Comparison of ENCODE assay signal across 18 cellular contexts in genomic region chr10:21214329-21214728, GRCh38.
DNase-seq lines count a peak whose midpoint lies in the region; ATAC-seq, FAIRE-seq and TF ChIP-seq lines count a peak whose summit lies in the region.
"Had no signal": no experiment of that assay in that cellular context is flagged by ENCODE, and none has a peak within 500 bp of the region (broad histone marks: within the 10 kb centered on the region; RNA-seq: fewer than 3 reads in every experiment).

No MANE protein-coding gene starts in this region.

- no peaks in the 10 kb centered on the region for H3K27me3 ChIP-seq in GM12878 (replicated peaks in 1 of 2; ENCODE audit: control insufficient read depth in 2 of 2, insufficient read depth in 2 of 2, low read length in 1 of 2)
- no peaks in the 10 kb centered on the region for H3K27me3 ChIP-seq in esophagus muscularis mucosa

- TF ChIP-seq CTCF in GM12878 (IDR thresholded peaks at IDR 0.05 in 2 of 3, conservative IDR thresholded peaks at IDR 0.05 in 1 of 3; ENCODE audit: control insufficient read depth in 2 of 3, extremely low read depth in 1 of 3, insufficient read depth in 1 of 3, low read depth in 3 of 3, low read length in 3 of 3) = no peak
- no peak for TF ChIP-seq CTCF in esophagus muscularis mucosa (IDR thresholded peaks at IDR 0.05)

- no peak overlapping the region for H3K4me2 ChIP-seq in GM12878 (ENCODE audit: control insufficient read depth, insufficient read depth)

- H3K79me2 ChIP-seq in GM12878 (ENCODE audit: control insufficient read depth, insufficient read depth, low read length) = no peaks in the 10 kb centered on the region

- no peaks in the 10 kb centered on the region for H3K4me1 ChIP-seq in GM12878 (ENCODE audit: control insufficient read depth, insufficient read depth, low read length)
- no peaks in the 10 kb centered on the region for H3K4me1 ChIP-seq in esophagus muscularis mucosa

- H3K4me3 ChIP-seq in GM12878 = no peak overlapping the region
- no peak overlapping the region for H3K4me3 ChIP-seq in esophagus muscularis mucosa

- no peak for DNase-seq in HTR-8/SVneo (ENCODE audit: insufficient read length, low spot score)
- no peak for DNase-seq in GM12878 (ENCODE audit: low read depth, low spot score)
- DNase-seq in esophagus muscularis mucosa (ENCODE audit: extremely low spot score) = peak; percentile 37
- no peak for DNase-seq in urothelium cell line (ENCODE audit: low spot score)
- DNase-seq in activated T-cell treated with anti-CD3 and anti-CD28 coated beads, Interleukin-2, amount 50 U/mL, for 1 hour = no peak
- no peak for DNase-seq in NCI-H1417 (lab: John Stamatoyannopoulos, UW)
- no peak for DNase-seq in activated naive CD4-positive, alpha-beta T cell (lab: John Stamatoyannopoulos, UW)
- DNase-seq: C1 segment of cervical spinal cord; Calu3; CD4-positive, alpha-beta memory T cell; COR-L47; DMS53; DMS79 treated with DMSO at 0.1 percent for 48 hours; GF-D8; GOT3; H7; HCEC 1CT had no signal

- no TSS peak for BruUV-seq in GM12878 (replicated peaks; lab: Mats Ljungman, UMichigan)

- no peak overlapping the region for H2AFZ ChIP-seq in GM12878 (ENCODE audit: control insufficient read depth, low read depth, low read length)

- TF ChIP-seq POLR2A in GM12878 (IDR thresholded peaks at IDR 0.05; ENCODE audit: low read depth, low read length) (no peak), esophagus muscularis mucosa (IDR thresholded peaks at IDR 0.05; ENCODE audit: low read depth) (no peak)

- H3K36me3 ChIP-seq in GM12878 (ENCODE audit: control insufficient read depth in 2 of 2, insufficient read depth in 2 of 2, low read length in 1 of 2) (no peaks in the 10 kb centered on the region), esophagus muscularis mucosa (no peaks in the 10 kb centered on the region)

- 74% methylated on average over 3 of the region's 3 CpGs for WGBS in GM12878 (ENCODE audit: insufficient coverage, insufficient replicate concordance, low lambda C conversion rate, missing lambda C conversion rate)
- 92% methylated on average over 3 of the region's 3 CpGs for WGBS in esophagus muscularis mucosa

- SMC1A ChIA-PET in GM12878 (lab: Charles Lee; ENCODE audit: uncharacterized antibody, unreplicated experiment) = no interaction called here

- intact Hi-C loops in GM12878 (cut with micrococcal nuclease; ENCODE audit: unreplicated experiment) = no loop called here
- intact Hi-C loops in esophagus muscularis mucosa (cut with DNase I) = no loop called here

- POLR2A ChIA-PET in GM12878 (lab: Charles Lee) = no interaction called here

- no peak overlapping the region for H3K9ac ChIP-seq in GM12878 (ENCODE audit: control insufficient read depth, insufficient read depth, low read length)

- TF ChIP-seq RAD21 in GM12878 (IDR thresholded peaks at IDR 0.05; ENCODE audit: insufficient read depth, low read depth, low read length) = no peak

- no peaks in the 10 kb centered on the region for H4K20me1 ChIP-seq in GM12878 (ENCODE audit: control insufficient read depth, insufficient read depth)

- CTCF ChIA-PET in GM12878 (lab: Yijun Ruan, JAX) = no interaction called here

- RAD21 ChIA-PET in GM12878 (lab: Charles Lee; ENCODE audit: unreplicated experiment) = no interaction called here

- no peak for ATAC-seq in GM12878

- in situ Hi-C loops in GM12878 (cut with MboI) = no loop called here

- TF ChIP-seq EP300 in GM12878 (IDR thresholded peaks at IDR 0.05; ENCODE audit: borderline replicate concordance in 1 of 2, control insufficient read depth in 1 of 2, low read depth in 2 of 2, low read length in 2 of 2) = no peak
- no peak for TF ChIP-seq EP300 in esophagus muscularis mucosa (IDR thresholded peaks at IDR 0.05)

- H3K9me3 ChIP-seq in GM12878 (replicated peaks; ENCODE audit: control insufficient read depth, insufficient read depth, low read length) (no peaks in the 10 kb centered on the region), esophagus muscularis mucosa (peaks cover 0 to 7% (median 0%) of the 10 kb centered on the region in 4 donors)

- no peak overlapping the region for H3K27ac ChIP-seq in GM12878 (ENCODE audit: control insufficient read depth, insufficient read depth)
- no peak overlapping the region for H3K27ac ChIP-seq in esophagus muscularis mucosa (replicated peaks in 1 of 4)

- FAIRE-seq in HTR-8/SVneo (lab: Jason Lieb, UNC) (peak; percentile 67), GM12878 (lab: Jason Lieb, UNC) (no peak), urothelium cell line (lab: Jason Lieb, UNC) (peak; percentile 95)
- FAIRE-seq: GM12892 had no signal

TF ChIP-seq in GM12878, 131 proteins besides CTCF, POLR2A, EP300 and RAD21 (continues in another document):
- TF ChIP-seq FOS (IDR thresholded peaks at IDR 0.05; ENCODE audit: borderline replicate concordance, extremely low read depth, insufficient read length) (no peak), ZNF274 (IDR thresholded peaks at IDR 0.05; ENCODE audit: insufficient read depth, insufficient read length) (no peak), CBFB (IDR thresholded peaks at IDR 0.05; ENCODE audit: low read depth) (no peak), SUPT20H (IDR thresholded peaks at IDR 0.05; ENCODE audit: borderline replicate concordance, control insufficient read depth, low read depth, low read length) (no peak), SMARCA5 (IDR thresholded peaks at IDR 0.05) (no peak), SREBF1 (IDR thresholded peaks at IDR 0.05; ENCODE audit: low read length) (no peak), NFXL1 (IDR thresholded peaks at IDR 0.05; ENCODE audit: borderline replicate concordance) (no peak), SP1 (IDR thresholded peaks at IDR 0.05; ENCODE audit: low read depth, low read length) (no peak), YBX1 (IDR thresholded peaks at IDR 0.05) (no peak), HDAC2 (IDR thresholded peaks at IDR 0.05) (no peak), MXI1 (IDR thresholded peaks at IDR 0.05; ENCODE audit: low read depth, low read length) (no peak), BCL3 (IDR thresholded peaks at IDR 0.05; ENCODE audit: borderline replicate concordance, insufficient read depth, low read depth, low read length, poor library complexity, severe bottlenecking) (peak; percentile 99), KLF5 (IDR thresholded peaks at IDR 0.05; ENCODE audit: partially characterized antibody) (no peak), RELA (IDR thresholded peaks at IDR 0.05; ENCODE audit: borderline replicate concordance, partially characterized antibody) (no peak), CHD2 (IDR thresholded peaks at IDR 0.05; ENCODE audit: borderline replicate concordance, low read depth, low read length) (no peak)
- TF ChIP-seq, protein P1, sequence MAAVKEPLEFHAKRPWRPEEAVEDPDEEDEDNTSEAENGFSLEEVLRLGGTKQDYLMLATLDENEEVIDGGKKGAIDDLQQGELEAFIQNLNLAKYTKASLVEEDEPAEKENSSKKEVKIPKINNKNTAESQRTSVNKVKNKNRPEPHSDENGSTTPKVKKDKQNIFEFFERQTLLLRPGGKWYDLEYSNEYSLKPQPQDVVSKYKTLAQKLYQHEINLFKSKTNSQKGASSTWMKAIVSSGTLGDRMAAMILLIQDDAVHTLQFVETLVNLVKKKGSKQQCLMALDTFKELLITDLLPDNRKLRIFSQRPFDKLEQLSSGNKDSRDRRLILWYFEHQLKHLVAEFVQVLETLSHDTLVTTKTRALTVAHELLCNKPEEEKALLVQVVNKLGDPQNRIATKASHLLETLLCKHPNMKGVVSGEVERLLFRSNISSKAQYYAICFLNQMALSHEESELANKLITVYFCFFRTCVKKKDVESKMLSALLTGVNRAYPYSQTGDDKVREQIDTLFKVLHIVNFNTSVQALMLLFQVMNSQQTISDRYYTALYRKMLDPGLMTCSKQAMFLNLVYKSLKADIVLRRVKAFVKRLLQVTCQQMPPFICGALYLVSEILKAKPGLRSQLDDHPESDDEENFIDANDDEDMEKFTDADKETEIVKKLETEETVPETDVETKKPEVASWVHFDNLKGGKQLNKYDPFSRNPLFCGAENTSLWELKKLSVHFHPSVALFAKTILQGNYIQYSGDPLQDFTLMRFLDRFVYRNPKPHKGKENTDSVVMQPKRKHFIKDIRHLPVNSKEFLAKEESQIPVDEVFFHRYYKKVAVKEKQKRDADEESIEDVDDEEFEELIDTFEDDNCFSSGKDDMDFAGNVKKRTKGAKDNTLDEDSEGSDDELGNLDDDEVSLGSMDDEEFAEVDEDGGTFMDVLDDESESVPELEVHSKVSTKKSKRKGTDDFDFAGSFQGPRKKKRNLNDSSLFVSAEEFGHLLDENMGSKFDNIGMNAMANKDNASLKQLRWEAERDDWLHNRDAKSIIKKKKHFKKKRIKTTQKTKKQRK (IDR thresholded peaks at IDR 0.05; ENCODE audit: low read depth, low read length) = no peak
- TF ChIP-seq, protein P2, sequence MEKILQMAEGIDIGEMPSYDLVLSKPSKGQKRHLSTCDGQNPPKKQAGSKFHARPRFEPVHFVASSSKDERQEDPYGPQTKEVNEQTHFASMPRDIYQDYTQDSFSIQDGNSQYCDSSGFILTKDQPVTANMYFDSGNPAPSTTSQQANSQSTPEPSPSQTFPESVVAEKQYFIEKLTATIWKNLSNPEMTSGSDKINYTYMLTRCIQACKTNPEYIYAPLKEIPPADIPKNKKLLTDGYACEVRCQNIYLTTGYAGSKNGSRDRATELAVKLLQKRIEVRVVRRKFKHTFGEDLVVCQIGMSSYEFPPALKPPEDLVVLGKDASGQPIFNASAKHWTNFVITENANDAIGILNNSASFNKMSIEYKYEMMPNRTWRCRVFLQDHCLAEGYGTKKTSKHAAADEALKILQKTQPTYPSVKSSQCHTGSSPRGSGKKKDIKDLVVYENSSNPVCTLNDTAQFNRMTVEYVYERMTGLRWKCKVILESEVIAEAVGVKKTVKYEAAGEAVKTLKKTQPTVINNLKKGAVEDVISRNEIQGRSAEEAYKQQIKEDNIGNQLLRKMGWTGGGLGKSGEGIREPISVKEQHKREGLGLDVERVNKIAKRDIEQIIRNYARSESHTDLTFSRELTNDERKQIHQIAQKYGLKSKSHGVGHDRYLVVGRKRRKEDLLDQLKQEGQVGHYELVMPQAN (conservative IDR thresholded peaks at IDR 0.05) = no peak
